ENCODE assay signal across 22 cellular contexts in genomic region chr5:1429066-1429465, GRCh38. TPM values are rescaled to one million over a fixed set of nuclear protein-coding genes. Genes with fewer than 3 reads are reported as not detected.
DNase-seq lines count a peak whose midpoint lies in the region; ATAC-seq, FAIRE-seq and TF ChIP-seq lines count a peak whose summit lies in the region.
"Had no signal": no experiment of that assay in that cellular context is flagged by ENCODE, and none has a peak within 500 bp of the region (broad histone marks: within the 10 kb centered on the region; RNA-seq: fewer than 3 reads in every experiment).

No MANE protein-coding gene starts in this region.

- H3K4me3 ChIP-seq in kidney (ENCODE audit: low read length in 2 of 2) = no peak overlapping the region
- H3K4me3 ChIP-seq: SJCRH30 had no signal

- no peak overlapping the region for H3K4me3 Mint-ChIP-seq in natural killer cell treated with Interleukin-12 subunit alpha and Interleukin-12 subunit beta and Interleukin-15 and Interleukin-18, amount 100 ng/mL, for 72 hours
- no peak overlapping the region for H3K4me3 Mint-ChIP-seq in natural killer cell
- H3K4me3 Mint-ChIP-seq in T-helper 2 cell treated with Interferon-gamma antibody and Interleukin-4, amounts not matched to agents 5 μg/mL and 100 μg/mL, for 36 hours = no peak overlapping the region
- H3K4me3 Mint-ChIP-seq: CD8-positive, alpha-beta T cell had no signal

- no peak overlapping the region for H3K27ac Mint-ChIP-seq in natural killer cell treated with Interleukin-12 subunit alpha and Interleukin-12 subunit beta and Interleukin-15 and Interleukin-18, amount 100 ng/mL, for 72 hours
- no peak overlapping the region for H3K27ac Mint-ChIP-seq in natural killer cell
- H3K27ac Mint-ChIP-seq in T-helper 2 cell treated with Interferon-gamma antibody and Interleukin-4, amounts not matched to agents 5 μg/mL and 100 μg/mL, for 36 hours = no peak overlapping the region
- H3K27ac Mint-ChIP-seq: CD8-positive, alpha-beta T cell had no signal

- DNase-seq in NCI-H748 (lab: John Stamatoyannopoulos, UW; ENCODE audit: unreplicated experiment) = peak; percentile 60
- DNase-seq in NCI-H748 treated with DMSO at 0.1 percent for 48 hours (lab: John Stamatoyannopoulos, UW) = no peak
- DNase-seq in natural killer cell treated with Interleukin-12 subunit alpha and Interleukin-12 subunit beta and Interleukin-15 and Interleukin-18, amount 100 ng/mL, for 72 hours (ENCODE audit: low spot score) = peak; percentile 12
- DNase-seq in natural killer cell = no peak
- DNase-seq in kidney = peak; percentile 12
- DNase-seq in T-helper 2 cell treated with Interferon-gamma antibody and Interleukin-4, amounts not matched to agents 5 μg/mL and 100 μg/mL, for 36 hours (ENCODE audit: low spot score) = no peak
- DNase-seq in NCI-H2227 treated with DMSO at 0.1 percent for 48 hours (lab: John Stamatoyannopoulos, UW) = no peak
- DNase-seq: CD8-positive, alpha-beta T cell; DND-41; KBM-7; MV-4-11; NCI-H1930; NCI-H2171 treated with DMSO at 0.1 percent for 48 hours; NCI-H524; NK-92 treated with Interleukin-12 subunit alpha and Interleukin-12 subunit beta, amount 100 ng/mL, for 24 hours; SJCRH30 had no signal

- H3K9me3 Mint-ChIP-seq in natural killer cell treated with Interleukin-12 subunit alpha and Interleukin-12 subunit beta and Interleukin-15 and Interleukin-18, amount 100 ng/mL, for 72 hours = peaks cover 15% of the 10 kb centered on the region
- peaks cover 9 to 12% of the 10 kb centered on the region in 2 donors for H3K9me3 Mint-ChIP-seq in natural killer cell
- H3K9me3 Mint-ChIP-seq in T-helper 2 cell treated with Interferon-gamma antibody and Interleukin-4, amounts not matched to agents 5 μg/mL and 100 μg/mL, for 36 hours = peaks cover 68% of the 10 kb centered on the region

- peaks cover 5 to 26% of the 10 kb centered on the region in 2 donors for H3K9me3 ChIP-seq in kidney (ENCODE audit: control insufficient read depth in 1 of 2, low read length in 2 of 2)
- H3K9me3 ChIP-seq: SJCRH30 had no signal

- H3K27ac ChIP-seq in kidney (ENCODE audit: low read depth in 2 of 2, low read length in 2 of 2) = no peak overlapping the region
- H3K27ac ChIP-seq: SJCRH30 had no signal

- no peak overlapping the region for H3K9ac ChIP-seq in kidney (ENCODE audit: low read length in 2 of 2)

- no peaks in the 10 kb centered on the region for H3K4me1 Mint-ChIP-seq in natural killer cell treated with Interleukin-12 subunit alpha and Interleukin-12 subunit beta and Interleukin-15 and Interleukin-18, amount 100 ng/mL, for 72 hours (ENCODE audit: low read depth in 2 of 2)
- H3K4me1 Mint-ChIP-seq in natural killer cell = no peaks in the 10 kb centered on the region
- H3K4me1 Mint-ChIP-seq in T-helper 2 cell treated with Interferon-gamma antibody and Interleukin-4, amounts not matched to agents 5 μg/mL and 100 μg/mL, for 36 hours (ENCODE audit: low read depth) = no peaks in the 10 kb centered on the region

- no peak for ATAC-seq in natural killer cell treated with Interleukin-12 subunit alpha and Interleukin-12 subunit beta and Interleukin-15 and Interleukin-18, amount 100 ng/mL, for 72 hours
- ATAC-seq in natural killer cell (no peak), HG03378 (IDR thresholded peaks at IDR 0.05; ENCODE audit: unreplicated experiment) (no peak)
- ATAC-seq: CD8-positive, alpha-beta T cell had no signal

- no peak for FAIRE-seq in kidney (lab: Jason Lieb, UNC)
- FAIRE-seq: G401.6 had no signal

- no peaks in the 10 kb centered on the region for H3K36me3 ChIP-seq in kidney (ENCODE audit: control insufficient read depth in 1 of 2, insufficient read depth in 2 of 2, low read length in 2 of 2)
- H3K36me3 ChIP-seq: SJCRH30 had no signal

- intact Hi-C loops in natural killer cell (cut with micrococcal nuclease) = no loop called here
- intact Hi-C loops in kidney (cut with DNase I) = no loop called here

- no peaks in the 10 kb centered on the region for H3K4me1 ChIP-seq in kidney (ENCODE audit: control insufficient read depth in 1 of 2, insufficient read depth in 1 of 2, low read depth in 1 of 2, low read length in 2 of 2)
- H3K4me1 ChIP-seq: SJCRH30 had no signal

- H3K27me3 Mint-ChIP-seq in natural killer cell treated with Interleukin-12 subunit alpha and Interleukin-12 subunit beta and Interleukin-15 and Interleukin-18, amount 100 ng/mL, for 72 hours = peaks cover 8 to 9% of the 10 kb centered on the region in 2 donors
- H3K27me3 Mint-ChIP-seq in natural killer cell (ENCODE audit: low read depth in 2 of 2) = peaks cover 3 to 15% of the 10 kb centered on the region in 2 donors
- H3K27me3 Mint-ChIP-seq in T-helper 2 cell treated with Interferon-gamma antibody and Interleukin-4, amounts not matched to agents 5 μg/mL and 100 μg/mL, for 36 hours (ENCODE audit: low read depth) = no peaks in the 10 kb centered on the region

- peaks cover 31% of the 10 kb centered on the region for H3K36me3 Mint-ChIP-seq in natural killer cell treated with Interleukin-12 subunit alpha and Interleukin-12 subunit beta and Interleukin-15 and Interleukin-18, amount 100 ng/mL, for 72 hours
- peaks cover 17% of the 10 kb centered on the region for H3K36me3 Mint-ChIP-seq in natural killer cell
- peaks cover 4% of the 10 kb centered on the region for H3K36me3 Mint-ChIP-seq in T-helper 2 cell treated with Interferon-gamma antibody and Interleukin-4, amounts not matched to agents 5 μg/mL and 100 μg/mL, for 36 hours (ENCODE audit: low read depth)
- H3K36me3 Mint-ChIP-seq: CD8-positive, alpha-beta T cell had no signal

- TF ChIP-seq CTCF in natural killer cell (IDR thresholded peaks at IDR 0.05) (no peak), kidney (IDR thresholded peaks at IDR 0.05; ENCODE audit: borderline replicate concordance, extremely low read depth, insufficient read depth) (no peak)

RNA-seq across cellular contexts. Expression of gene SLC6A3, which starts 16.2 kb away (rescaled TPM):
- not detected for total RNA-seq in natural killer cell treated with Interleukin-12 subunit alpha and Interleukin-12 subunit beta and Interleukin-15 and Interleukin-18, amount 100 ng/mL, for 72 hours
- total RNA-seq in natural killer cell (not detected), kidney (0.54 TPM)
- 0.09 TPM for polyA plus RNA-seq in kidney (ENCODE audit: insufficient read depth, low read depth, low replicate concordance)
- total RNA-seq: A172; CD8-positive, alpha-beta T cell; OCI-LY7; RPMI7951 had no signal
- polyA plus RNA-seq: BJ had no signal

Comparison
In these comparisons a context has a peak if more than half of its experiments do, and no peak if none do; other contexts are left out.
1. DNase-seq: peak in NCI-H748 (single experiment), natural killer cell treated with Interleukin-12 subunit alpha and Interleukin-12 subunit beta and Interleukin-15 and Interleukin-18, amount 100 ng/mL, for 72 hours (single experiment) and kidney (single experiment); none in NCI-H748 treated with DMSO at 0.1 percent for 48 hours (single experiment), natural killer cell (single experiment), T-helper 2 cell treated with Interferon-gamma antibody and Interleukin-4, amounts not matched to agents 5 μg/mL and 100 μg/mL, for 36 hours (single experiment) and NCI-H2227 treated with DMSO at 0.1 percent for 48 hours (single experiment).